ENCODE assay signal across 1 cellular context in the genomic region with DNA sequence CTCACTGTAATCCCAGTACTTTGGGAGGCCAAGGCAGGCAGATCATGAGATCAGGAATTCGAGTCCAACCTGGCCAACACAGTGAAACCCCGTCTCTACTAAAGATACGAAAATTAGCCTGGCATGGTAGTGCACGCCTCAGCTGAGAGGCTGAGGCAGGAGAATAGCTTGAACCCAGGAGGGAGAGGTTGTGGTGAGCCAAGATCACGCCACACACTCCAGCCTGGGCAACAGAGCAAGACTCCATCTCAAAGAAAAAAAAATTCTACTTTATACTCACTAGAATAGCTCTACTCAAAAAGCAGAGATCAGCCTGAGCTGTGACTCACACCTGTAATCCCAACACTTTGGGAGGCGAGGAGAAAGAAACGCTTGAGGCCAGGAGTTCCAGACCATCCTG.
TF ChIP-seq lines count a peak whose summit lies in the region.

No MANE protein-coding gene starts in this region.

TF ChIP-seq in HepG2, 621 proteins besides CTCF, POLR2A, EP300 and RAD21:
- peak; percentile 49; the same call in 1 of the 2 replicates for TF ChIP-seq ZNF121 (CRISPR knock-in tag; IDR thresholded peaks at IDR 0.05)
- TF ChIP-seq, protein P1, sequence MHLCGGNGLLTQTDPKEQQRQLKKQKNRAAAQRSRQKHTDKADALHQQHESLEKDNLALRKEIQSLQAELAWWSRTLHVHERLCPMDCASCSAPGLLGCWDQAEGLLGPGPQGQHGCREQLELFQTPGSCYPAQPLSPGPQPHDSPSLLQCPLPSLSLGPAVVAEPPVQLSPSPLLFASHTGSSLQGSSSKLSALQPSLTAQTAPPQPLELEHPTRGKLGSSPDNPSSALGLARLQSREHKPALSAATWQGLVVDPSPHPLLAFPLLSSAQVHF (CRISPR knock-in tag; IDR thresholded peaks at IDR 0.05) = no peak
